In the genomic region with DNA sequence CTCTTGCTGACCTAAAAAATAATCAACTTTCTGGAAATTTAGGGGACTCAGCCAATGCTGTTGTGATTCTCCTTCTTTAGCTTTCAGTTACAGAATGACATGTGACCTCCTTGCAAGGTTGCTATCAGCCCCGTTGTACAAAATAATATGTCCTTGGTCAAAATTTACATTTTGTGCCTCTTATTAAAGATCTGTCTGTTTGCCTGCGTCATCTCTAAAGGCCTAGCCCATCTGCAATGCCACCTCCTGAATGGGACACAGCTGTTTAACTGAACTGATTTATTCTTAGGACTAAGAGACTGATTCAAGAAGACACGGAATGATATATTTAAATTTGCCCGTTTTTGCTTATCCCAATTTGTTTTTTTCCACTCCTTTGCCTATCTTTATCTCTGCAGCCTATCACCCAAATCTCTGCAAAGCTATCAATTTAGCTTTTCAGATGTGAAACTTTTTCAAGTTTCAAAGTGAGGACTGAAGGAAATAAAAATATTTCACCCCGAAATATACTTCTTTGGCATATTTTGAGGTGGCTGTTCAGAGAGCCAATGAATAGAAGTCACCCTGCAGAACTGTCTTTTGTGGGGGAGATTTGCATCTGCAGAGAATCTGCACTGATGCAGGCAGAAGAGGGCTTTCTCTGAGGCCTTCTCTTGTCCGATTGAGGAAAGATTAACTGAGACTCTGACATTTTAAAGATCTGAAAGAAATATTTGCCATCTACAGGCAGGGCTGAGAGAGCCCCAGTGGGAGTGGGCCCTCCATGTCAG, we compare ENCODE assay signal across 27 cellular contexts.
"Had no signal": no experiment of that assay in that cellular context is flagged by ENCODE, and none has a peak within 500 bp of the region (broad histone marks: within the 10 kb centered on the region; RNA-seq: fewer than 3 reads in every experiment).

No MANE protein-coding gene starts in this region.

- H3K27ac ChIP-seq: SK-N-MC, VCaP had no signal

- H3K27me3 Mint-ChIP-seq: activated CD4-positive, alpha-beta T cell treated with anti-CD3 and anti-CD28 coated beads for 36 hours; activated CD8-positive, alpha-beta memory T cell treated with anti-CD3 and anti-CD28 coated beads, Interleukin-2, amount 10 ng/mL, durations not matched to agents 7 days and 5 days; activated naive CD8-positive, alpha-beta T cell treated with anti-CD3 and anti-CD28 coated beads, Interleukin-2, amount 50 U/mL, for 24 hours; activated T-cell treated with anti-CD3 and anti-CD28 coated beads, Interleukin-2, amount 50 U/mL, for 24 hours; T-cell had no signal

- ATAC-seq: activated CD4-positive, alpha-beta T cell treated with anti-CD3 and anti-CD28 coated beads for 36 hours; activated CD8-positive, alpha-beta memory T cell treated with anti-CD3 and anti-CD28 coated beads, Interleukin-2, amount 10 ng/mL, durations not matched to agents 7 days and 5 days; activated naive CD4-positive, alpha-beta T cell treated with anti-CD3 and anti-CD28 coated beads, Interleukin-2, amount 50 U/mL, for 72 hours; activated naive CD8-positive, alpha-beta T cell treated with anti-CD3 and anti-CD28 coated beads, Interleukin-2, amount 50 U/mL, for 24 hours; Panc1; Right ventricle myocardium inferior; T-cell had no signal

- H3K9me3 Mint-ChIP-seq: activated naive CD8-positive, alpha-beta T cell treated with anti-CD3 and anti-CD28 coated beads, Interleukin-2, amount 50 U/mL, for 24 hours; activated T-cell treated with anti-CD3 and anti-CD28 coated beads, Interleukin-2, amount 50 U/mL, for 24 hours; activated T-helper 1 cell treated with anti-CD3 and anti-CD28 coated beads, Interleukin-12 subunit alpha, Interleukin-12 subunit beta, Interleukin-2, Interleukin-4 antibody, amounts not matched to agents 30 ng/mL and 10 ng/mL and 1 ng/mL, durations not matched to agents 14 hours and 24 hours and 36 hours had no signal

- H3K27ac Mint-ChIP-seq: activated CD4-positive, alpha-beta T cell treated with anti-CD3 and anti-CD28 coated beads for 36 hours; activated CD8-positive, alpha-beta memory T cell treated with anti-CD3 and anti-CD28 coated beads, Interleukin-2, amount 10 ng/mL, durations not matched to agents 7 days and 5 days; activated naive CD4-positive, alpha-beta T cell treated with anti-CD3 and anti-CD28 coated beads, Interleukin-2, amount 50 U/mL, for 72 hours; activated naive CD8-positive, alpha-beta T cell treated with anti-CD3 and anti-CD28 coated beads, Interleukin-2, amount 50 U/mL, for 24 hours; activated T-cell treated with anti-CD3 and anti-CD28 coated beads, Interleukin-2, amount 50 U/mL, for 24 hours; activated T-helper 1 cell treated with anti-CD3 and anti-CD28 coated beads, Interleukin-12 subunit alpha, Interleukin-12 subunit beta, Interleukin-2, Interleukin-4 antibody, amounts not matched to agents 30 ng/mL and 10 ng/mL and 1 ng/mL, durations not matched to agents 14 hours and 24 hours and 36 hours; brain; T-cell had no signal

- H3K4me3 Mint-ChIP-seq: activated CD4-positive, alpha-beta T cell treated with anti-CD3 and anti-CD28 coated beads for 36 hours; activated CD8-positive, alpha-beta memory T cell treated with anti-CD3 and anti-CD28 coated beads, Interleukin-2, amount 10 ng/mL, durations not matched to agents 7 days and 5 days; activated naive CD8-positive, alpha-beta T cell treated with anti-CD3 and anti-CD28 coated beads, Interleukin-2, amount 50 U/mL, for 24 hours; activated T-cell treated with anti-CD3 and anti-CD28 coated beads, Interleukin-2, amount 50 U/mL, for 24 hours; activated T-helper 1 cell treated with anti-CD3 and anti-CD28 coated beads, Interleukin-12 subunit alpha, Interleukin-12 subunit beta, Interleukin-2, Interleukin-4 antibody, amounts not matched to agents 30 ng/mL and 10 ng/mL and 1 ng/mL, durations not matched to agents 14 hours and 24 hours and 36 hours; brain; T-cell had no signal

- H3K4me3 ChIP-seq: SK-N-MC had no signal

- H3K4me1 Mint-ChIP-seq: activated CD8-positive, alpha-beta memory T cell treated with anti-CD3 and anti-CD28 coated beads, Interleukin-2, amount 10 ng/mL, durations not matched to agents 7 days and 5 days; activated naive CD8-positive, alpha-beta T cell treated with anti-CD3 and anti-CD28 coated beads, Interleukin-2, amount 50 U/mL, for 24 hours; brain; T-cell had no signal

- H3K36me3 Mint-ChIP-seq: activated CD8-positive, alpha-beta memory T cell treated with anti-CD3 and anti-CD28 coated beads, Interleukin-2, amount 10 ng/mL, durations not matched to agents 7 days and 5 days; activated naive CD4-positive, alpha-beta T cell treated with anti-CD3 and anti-CD28 coated beads, Interleukin-2, amount 50 U/mL, for 72 hours; brain; T-cell had no signal

- DNase-seq: activated CD4-positive, alpha-beta T cell treated with anti-CD3 and anti-CD28 coated beads for 36 hours; activated CD4-positive, alpha-beta T cell treated with anti-CD3 and anti-CD28 coated beads, Interleukin-2, amount 50 U/mL, for 1 hour; activated CD8-positive, alpha-beta memory T cell treated with anti-CD3 and anti-CD28 coated beads, Interleukin-2, amount 10 ng/mL, durations not matched to agents 7 days and 5 days; activated effector memory CD4-positive, alpha-beta T cell treated with Interleukin-2 at 50 U/mL for 16 hours; activated naive CD4-positive, alpha-beta T cell; activated naive CD8-positive, alpha-beta T cell treated with anti-CD3 and anti-CD28 coated beads, Interleukin-2, amount 50 U/mL, for 24 hours; activated T-cell treated with anti-CD3 and anti-CD28 coated beads, Interleukin-2, amount 50 U/mL, for 24 hours; amniotic stem cell; MM.1S; NCI-H2029; NCI-H2107; NCI-H2171 treated with DMSO at 0.1 percent for 48 hours; NCI-H226; NCI-H526 treated with DMSO at 0.1 percent for 48 hours; NCI-H82; OCI-M1; RPMI8226; T-cell; T-helper 2 cell; T1000 had no signal
